In the genomic region with DNA sequence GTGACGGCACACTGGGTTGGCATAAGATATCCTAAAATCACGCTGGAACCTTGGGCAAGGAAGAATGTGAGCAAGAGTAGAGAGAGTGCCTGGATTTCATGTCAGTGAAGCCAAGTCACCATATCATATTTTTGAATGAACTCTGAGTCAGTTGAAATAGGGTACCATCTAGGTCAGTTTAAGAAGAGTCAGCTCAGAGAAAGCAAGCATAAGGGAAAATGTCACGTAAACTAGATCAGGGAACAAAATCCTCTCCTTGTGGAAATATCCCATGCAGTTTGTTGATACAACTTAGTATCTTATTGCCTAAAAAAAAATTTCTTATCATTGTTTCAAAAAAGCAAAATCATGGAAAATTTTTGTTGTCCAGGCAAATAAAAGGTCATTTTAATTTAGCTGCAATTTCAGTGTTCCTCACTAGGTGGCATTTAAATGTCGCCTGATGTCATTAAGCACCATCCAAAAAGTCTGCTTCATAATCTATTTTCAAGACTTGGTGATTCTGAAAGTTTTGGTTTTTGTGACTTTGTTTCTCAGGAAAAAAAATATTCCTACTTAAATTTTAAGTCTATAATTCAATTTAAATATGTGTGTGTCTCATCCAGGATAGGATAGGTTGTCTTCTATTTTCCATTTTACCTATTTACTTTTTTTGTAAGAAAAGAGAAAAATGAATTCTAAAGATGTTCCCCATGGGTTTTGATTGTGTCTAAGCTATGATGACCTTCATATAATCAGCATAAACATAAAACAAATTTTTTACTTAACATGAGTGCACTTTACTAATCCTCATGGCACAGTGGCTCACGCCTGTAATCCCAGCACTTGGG, we compare ENCODE assay signal across 8 cellular contexts. TPM values are rescaled to one million over a fixed set of nuclear protein-coding genes. Genes with fewer than 3 reads are reported as not detected.
A peak's percentile ranks its signal among the peaks of the same experiment; 100 is the strongest.
DNase-seq lines count a peak whose midpoint lies in the region; ATAC-seq and TF ChIP-seq lines count a peak whose summit lies in the region.

No MANE protein-coding gene starts in this region.

- H3K36me3 Mint-ChIP-seq in activated T-helper 17 cell treated with anti-CD3 and anti-CD28 coated beads, Interleukin-2, amount 50 U/mL, for 72 hours (ENCODE audit: low read depth) = peaks cover 6% of the 10 kb centered on the region

- H3K27ac ChIP-seq in AG04450 (ENCODE audit: low read depth, low read length) (no peak overlapping the region), heart right ventricle (peak overlapping the region in 3 of 10 donors; percentile 2 to 23 (median 11))

- 69 to 75% methylated on average over 5 of the region's 5 CpGs for WGBS in heart right ventricle, 2 donors

- peak; percentile 37 for ATAC-seq in activated T-helper 17 cell treated with anti-CD3 and anti-CD28 coated beads, Interleukin-2, amount 50 U/mL, for 72 hours (replicated peaks)
- ATAC-seq in heart right ventricle = peak in 6 of 8 donors; percentile 18 to 81 (median 64)
- no peak for ATAC-seq in GM21381 (IDR thresholded peaks at IDR 0.05; ENCODE audit: unreplicated experiment)
- no peak for ATAC-seq in HG03108 (IDR thresholded peaks at IDR 0.05; ENCODE audit: unreplicated experiment)

- H3K9me3 ChIP-seq in AG04450 (ENCODE audit: control insufficient read depth, insufficient read depth, low read length) = no peaks in the 10 kb centered on the region
- peaks cover 0 to 8% (median 0%) of the 10 kb centered on the region in 11 donors for H3K9me3 ChIP-seq in heart right ventricle

- no peak overlapping the region for H3K4me3 Mint-ChIP-seq in activated T-helper 17 cell treated with anti-CD3 and anti-CD28 coated beads, Interleukin-2, amount 50 U/mL, for 72 hours

- TF ChIP-seq CTCF in AG04450 (IDR thresholded peaks at IDR 0.05; ENCODE audit: low read depth, low read length) = peak; percentile 33
- peak; percentile 37; the same call in 1 of the 2 replicates for TF ChIP-seq CTCF in GM12875 (IDR thresholded peaks at IDR 0.05; ENCODE audit: borderline replicate concordance, insufficient read depth, low read depth, low read length)
- peak; percentile 48 to 82 (median 76) for TF ChIP-seq CTCF in heart right ventricle (IDR thresholded peaks at IDR 0.05)

- no peak for DNase-seq in AG04450 (ENCODE audit: low read depth, low spot score)
- peak; percentile 4 for DNase-seq in NCI-H1092 treated with DMSO at 0.1 percent for 48 hours (lab: John Stamatoyannopoulos, UW)
- DNase-seq in heart right ventricle = no peak
- peak; percentile 30 for DNase-seq in stromal cell of bone marrow (ENCODE audit: low read depth)

- peaks cover 5% of the 10 kb centered on the region for H3K9me3 Mint-ChIP-seq in activated T-helper 17 cell treated with anti-CD3 and anti-CD28 coated beads, Interleukin-2, amount 50 U/mL, for 72 hours

- no peak overlapping the region for H3K4me3 ChIP-seq in AG04450 (ENCODE audit: low read depth, low read length)
- H3K4me3 ChIP-seq in GM12875 (ENCODE audit: low read depth, low read length) = no peak overlapping the region
- no peak overlapping the region for H3K4me3 ChIP-seq in heart right ventricle

- peaks cover 0 to 14% (median 0%) of the 10 kb centered on the region in 9 donors for H3K4me1 ChIP-seq in heart right ventricle

- POLR2A ChIA-PET in AG04450 (lab: Yijun Ruan, JAX) = no interaction called here

- no peaks in the 10 kb centered on the region for H3K4me1 Mint-ChIP-seq in activated T-helper 17 cell treated with anti-CD3 and anti-CD28 coated beads, Interleukin-2, amount 50 U/mL, for 72 hours

- H3K36me3 ChIP-seq in heart right ventricle = peaks cover 0 to 56% (median 0%) of the 10 kb centered on the region in 9 donors

- H3K27me3 ChIP-seq in AG04450 (ENCODE audit: control insufficient read depth, insufficient read depth, low read length) (no peaks in the 10 kb centered on the region), heart right ventricle (no peaks in the 10 kb centered on the region)

- H3K27ac Mint-ChIP-seq in activated T-helper 17 cell treated with anti-CD3 and anti-CD28 coated beads, Interleukin-2, amount 50 U/mL, for 72 hours = no peak overlapping the region

- H3K27me3 Mint-ChIP-seq in activated T-helper 17 cell treated with anti-CD3 and anti-CD28 coated beads, Interleukin-2, amount 50 U/mL, for 72 hours = no peaks in the 10 kb centered on the region

- intact Hi-C loops in heart right ventricle (cut with DNase I) = loop anchor here (1.0 to 5.0 kb wide), 4 partner anchors 130 to 148 kb away; no protein-coding TSS in a partner anchor

- CTCF ChIA-PET in AG04450 (lab: Charles Lee) = interaction anchor here (1.1 to 1.2 kb wide), 2 partner anchors 9 to 147 kb away, joined by 4 read pairs; no protein-coding TSS in a partner anchor

RNA-seq across cellular contexts. Expression of a gene that starts 19.6 kb away (rescaled TPM):
- not detected in 2 replicates for polyA plus RNA-seq in AG04450 (2011; rRNA removed)
- polyA minus RNA-seq in AG04450 (2011; rRNA and poly(A)+ RNA removed) = not detected in 2 replicates
- total RNA-seq in activated T-helper 17 cell treated with anti-CD3 and anti-CD28 coated beads, Interleukin-2, amount 50 U/mL, for 72 hours = 1 to 10 TPM; 2.8 to 4.5 TPM
- total RNA-seq in heart right ventricle = 10 to 100 TPM in 2 of 10 donors, 1 to 10 TPM in 8; 3.9 to 16.1 (median 6.0) TPM
- 1 to 10 TPM; 1.6 to 3.4 TPM for polyA plus RNA-seq in heart right ventricle

RNA-seq across cellular contexts. Expression of a gene that starts 20.1 kb away (rescaled TPM):
- polyA plus RNA-seq in AG04450 (2011; rRNA removed) = 0.17 and 0.24 TPM in 2 replicates
- 0.43 and 1.9 TPM in 2 replicates for polyA minus RNA-seq in AG04450 (2011; rRNA and poly(A)+ RNA removed)
- total RNA-seq in activated T-helper 17 cell treated with anti-CD3 and anti-CD28 coated beads, Interleukin-2, amount 50 U/mL, for 72 hours = 10 to 100 TPM; 13.6 to 29.2 TPM
- 10 to 100 TPM in 8 of 10 donors, 1 to 10 TPM in 2; 9.2 to 19.7 (median 11.9) TPM for total RNA-seq in heart right ventricle
- polyA plus RNA-seq in heart right ventricle = 1 to 10 TPM; 3.6 to 4.9 TPM

RNA-seq across cellular contexts. Expression of a gene that starts 31.4 kb away (rescaled TPM):
- polyA plus RNA-seq in AG04450 (2011; rRNA removed) (not detected in 2 replicates), heart right ventricle (1 to 10 TPM; 2.4 to 2.9 TPM)
- not detected in 2 replicates for polyA minus RNA-seq in AG04450 (2011; rRNA and poly(A)+ RNA removed)
- total RNA-seq in activated T-helper 17 cell treated with anti-CD3 and anti-CD28 coated beads, Interleukin-2, amount 50 U/mL, for 72 hours = 1 to 10 TPM; 2.0 to 2.6 TPM
- total RNA-seq in heart right ventricle = 10 to 100 TPM in 2 of 10 donors, 1 to 10 TPM in 8; 3.9 to 21.4 (median 6.0) TPM

Comparison
In these comparisons a context has a peak if more than half of its experiments do, and no peak if none do; other contexts are left out.
1. DNase-seq: peak in NCI-H1092 treated with DMSO at 0.1 percent for 48 hours (single experiment) and stromal cell of bone marrow (single experiment); none in AG04450 (single experiment) and heart right ventricle (0 of 2).
2. ATAC-seq: peak in activated T-helper 17 cell treated with anti-CD3 and anti-CD28 coated beads, Interleukin-2, amount 50 U/mL, for 72 hours (single experiment) and heart right ventricle (6 of 8); none in GM21381 (single experiment) and HG03108 (single experiment).
3. Peak in every context shown above with its lines, with median percentiles within 50 percentile points of each other: CTCF ChIP-seq.